ENCODE assay signal across 14 cellular contexts in genomic region chr1:19071674-19072281, GRCh38.
DNase-seq lines count a peak whose midpoint lies in the region; ATAC-seq, FAIRE-seq and TF ChIP-seq lines count a peak whose summit lies in the region.
"Had no signal": no experiment of that assay in that cellular context is flagged by ENCODE, and none has a peak within 500 bp of the region (broad histone marks: within the 10 kb centered on the region; RNA-seq: fewer than 3 reads in every experiment).

No MANE protein-coding gene starts in this region.

- DNase-seq in A673 (ENCODE audit: low spot score) (no peak), K562 (ENCODE audit: extremely low read depth in 1 of 4, low spot score in 3 of 4) (no peak), neural progenitor cell (ENCODE audit: low spot score) (no peak), mesendoderm (no peak), T-helper 2 cell (no peak), Kasumi-1 (lab: John Stamatoyannopoulos, UW) (no peak)
- DNase-seq: AML-193, IMR-90, NCI-H1417, NCI-H1930, NCI-H2171 treated with DMSO at 0.1 percent for 48 hours, NCI-H510A had no signal

- no peaks in the 10 kb centered on the region for H3K27me3 ChIP-seq in A673 (replicated peaks; ENCODE audit: insufficient read depth, low read depth, low read length, poor library complexity)
- peaks cover 9 to 36% of the 10 kb centered on the region in 2 experiments; a peak in 4 of 5 replicates for H3K27me3 ChIP-seq in K562 (ENCODE audit: control insufficient read depth in 2 of 2, insufficient read depth in 2 of 2, low read length in 2 of 2)
- H3K27me3 ChIP-seq in neural progenitor cell = no peaks in the 10 kb centered on the region
- H3K27me3 ChIP-seq in mesendoderm (ENCODE audit: insufficient read depth, low read length, poor library complexity) = no peaks in the 10 kb centered on the region

- H3K36me3 Mint-ChIP-seq in neural progenitor cell = peaks cover 18% of the 10 kb centered on the region

- intact Hi-C loops in A673 (cut with micrococcal nuclease; ENCODE audit: unreplicated experiment) (no loop called here), K562 (cut with micrococcal nuclease) (no loop called here)

- H3K9me3 Mint-ChIP-seq in neural progenitor cell = no peaks in the 10 kb centered on the region

- no peak for TF ChIP-seq CTCF in A673 (conservative IDR thresholded peaks at IDR 0.05; ENCODE audit: low read depth, low read length)
- no peak for TF ChIP-seq CTCF in K562 (IDR thresholded peaks at IDR 0.05 in 2 of 3, conservative IDR thresholded peaks at IDR 0.05 in 1 of 3; ENCODE audit: insufficient read depth in 2 of 3, low read depth in 1 of 3, low read length in 3 of 3)
- TF ChIP-seq CTCF in neural progenitor cell (IDR thresholded peaks at IDR 0.05) = no peak

- ATAC-seq in K562 = no peak; the same call in 2 of the 3 replicates

- H3K9me1 ChIP-seq in K562 (ENCODE audit: control insufficient read depth, insufficient read depth, low read length) = no peaks in the 10 kb centered on the region

- CTCF ChIA-PET in A673 (lab: Charles Lee) = interaction anchor here (1.6 kb wide), 1 partner anchor 165 kb away, joined by 7 read pairs; no protein-coding TSS in a partner anchor
- CTCF ChIA-PET in K562 (lab: Yijun Ruan, JAX; ENCODE audit: low intra/inter-chr PET ratio) = no interaction called here

- no peaks in the 10 kb centered on the region for H3K79me2 ChIP-seq in K562 (ENCODE audit: control insufficient read depth, insufficient read depth, low read length)
- H3K79me2 ChIP-seq in neural progenitor cell (ENCODE audit: low read depth) = no peaks in the 10 kb centered on the region
- no peaks in the 10 kb centered on the region for H3K79me2 ChIP-seq in mesendoderm (ENCODE audit: control insufficient read depth, insufficient read depth, low read length)

- FAIRE-seq in K562 (lab: Jason Lieb, UNC) = peak; percentile 46
- FAIRE-seq: H1 had no signal

- no peak overlapping the region for H2BK15ac ChIP-seq in mesendoderm (replicated peaks; ENCODE audit: low read depth)

- H3K18ac ChIP-seq in mesendoderm (ENCODE audit: low read length) = no peak overlapping the region

- peaks cover 4% of the 10 kb centered on the region for H3F3A ChIP-seq in neural progenitor cell (ENCODE audit: low read depth)

- H3K4me1 ChIP-seq in A673 (ENCODE audit: insufficient read depth, low read length, poor library complexity, severe bottlenecking) (no peaks in the 10 kb centered on the region), K562 (replicated peaks in 1 of 2; ENCODE audit: control insufficient read depth in 2 of 2, insufficient read depth in 2 of 2, low read length in 2 of 2) (peaks cover 0 to 22% of the 10 kb centered on the region in 2 experiments; a peak in 3 of 5 replicates), neural progenitor cell (peaks cover 8% of the 10 kb centered on the region), mesendoderm (ENCODE audit: control insufficient read depth, low read depth, low read length) (peaks cover 7% of the 10 kb centered on the region)

- BruUV-seq in A673 (replicated peaks; lab: Mats Ljungman, UMichigan) (no TSS peak), K562 (replicated peaks; lab: Mats Ljungman, UMichigan) (no TSS peak)

- no peak overlapping the region for H3K4me3 ChIP-seq in A673 (ENCODE audit: low read depth, low read length, poor library complexity, severe bottlenecking)
- no peak overlapping the region for H3K4me3 ChIP-seq in K562
- H3K4me3 ChIP-seq in neural progenitor cell = no peak overlapping the region
- no peak overlapping the region for H3K4me3 ChIP-seq in mesendoderm (ENCODE audit: low read length)

- TF ChIP-seq POLR2A in GM19193 (IDR thresholded peaks at IDR 0.05; ENCODE audit: extremely low read depth, insufficient read depth, insufficient read length) = peak; percentile 23
- no peak for TF ChIP-seq POLR2A in K562 (conservative IDR thresholded peaks at IDR 0.05)

- H3K27me3 Mint-ChIP-seq in neural progenitor cell (ENCODE audit: insufficient read depth, low read depth) = peaks cover 4% of the 10 kb centered on the region

- H3K4ac ChIP-seq in mesendoderm (ENCODE audit: low read depth, low read length) = no peak overlapping the region

- H3K4me1 Mint-ChIP-seq in neural progenitor cell = peaks cover 12% of the 10 kb centered on the region

- H3K9me3 ChIP-seq in A673 (ENCODE audit: low read depth, low read length, poor library complexity, severe bottlenecking) (no peaks in the 10 kb centered on the region), K562 (replicated peaks; ENCODE audit: control insufficient read depth, insufficient read depth, low read depth, low read length) (no peaks in the 10 kb centered on the region), neural progenitor cell (ENCODE audit: low read depth) (no peaks in the 10 kb centered on the region)

- H3K27ac ChIP-seq in A673 (ENCODE audit: low read depth, low read length, poor library complexity, severe bottlenecking) (peak overlapping the region; percentile 23), K562 (ENCODE audit: extremely low read depth, low read depth, low read length) (no peak overlapping the region), neural progenitor cell (no peak overlapping the region), mesendoderm (ENCODE audit: low read depth, low read length) (no peak overlapping the region)

- WGBS in K562 (ENCODE audit: insufficient coverage, low coverage, missing lambda C conversion rate) = 61% methylated on average over 15 of the region's 15 CpGs
- WGBS in mesendoderm (ENCODE audit: extremely low coverage, insufficient coverage, low lambda C conversion rate) = no CpG with 5 or more reads among the region's 15 CpGs

- H3K9ac ChIP-seq in K562 (ENCODE audit: insufficient read depth in 1 of 2, low read depth in 2 of 2, low read length in 2 of 2) (no peak overlapping the region), neural progenitor cell (no peak overlapping the region), mesendoderm (ENCODE audit: low read length) (no peak overlapping the region)

- H2BK120ac ChIP-seq in mesendoderm (ENCODE audit: low read depth, low read length) = no peak overlapping the region

- no peak overlapping the region for H3K23ac ChIP-seq in mesendoderm (ENCODE audit: low read length)

- no peak overlapping the region for H2BK5ac ChIP-seq in mesendoderm (ENCODE audit: low read length)

- no peak overlapping the region for H3K56ac ChIP-seq in mesendoderm (ENCODE audit: low read length)

- TF ChIP-seq RAD21 in K562 (CRISPR knock-in tag; conservative IDR thresholded peaks at IDR 0.05 in 1 of 2, IDR thresholded peaks at IDR 0.05 in 1 of 2) = no peak

- peaks cover 41% of the 10 kb centered on the region for H3K36me3 ChIP-seq in A673 (ENCODE audit: insufficient read depth, low read length, poor library complexity, severe bottlenecking)
- peaks cover 43% of the 10 kb centered on the region; the same call in 2 of the 3 replicates for H3K36me3 ChIP-seq in K562 (ENCODE audit: control insufficient read depth, insufficient read depth, low read length)
- H3K36me3 ChIP-seq in neural progenitor cell = no peaks in the 10 kb centered on the region
- peaks cover 17% of the 10 kb centered on the region for H3K36me3 ChIP-seq in mesendoderm (ENCODE audit: control insufficient read depth, insufficient read depth, low read length)

- no peaks in the 10 kb centered on the region for H3K79me1 ChIP-seq in mesendoderm (ENCODE audit: low read length)

- in situ Hi-C loops in K562 (cut with MboI) = no loop called here

- H3K4me2 ChIP-seq in K562 (ENCODE audit: insufficient read depth, low read length) = no peak overlapping the region
- H3K4me2 ChIP-seq in neural progenitor cell = no peak overlapping the region
- H3K4me2 ChIP-seq in mesendoderm (ENCODE audit: low read length) = no peak overlapping the region

- H4K20me1 ChIP-seq in K562 (replicated peaks; ENCODE audit: control insufficient read depth, insufficient read depth, low read length) (peaks cover 22% of the 10 kb centered on the region; the same call in 1 of the 2 replicates), neural progenitor cell (ENCODE audit: low read depth) (no peaks in the 10 kb centered on the region)

- no peak overlapping the region for H4K5ac ChIP-seq in mesendoderm (ENCODE audit: low read length)

- H2AFZ ChIP-seq in K562 (ENCODE audit: low read depth, low read length) = no peak overlapping the region
- H2AFZ ChIP-seq in neural progenitor cell (replicated peaks) = no peak overlapping the region

- TF ChIP-seq EP300 in K562 (IDR thresholded peaks at IDR 0.05; ENCODE audit: low read length) = no peak

- no peak overlapping the region for H4K8ac ChIP-seq in mesendoderm (ENCODE audit: low read depth, low read length)

- H3K4me3 Mint-ChIP-seq in neural progenitor cell = no peak overlapping the region

- POLR2A ChIA-PET in A673 (lab: Charles Lee; ENCODE audit: low non-redundant PET) = no interaction called here
- POLR2A ChIA-PET in K562 (lab: Yijun Ruan, JAX) = interaction anchor here (0.6 to 4.2 kb wide), 7 partner anchors 9 to 283 kb away, joined by 3 to 29 read pairs (median 5); no protein-coding TSS in a partner anchor

- H2AK5ac ChIP-seq in mesendoderm (ENCODE audit: low read length) = no peak overlapping the region

- H3K27ac Mint-ChIP-seq in neural progenitor cell = peak overlapping the region; percentile 54

TF ChIP-seq in K562, 482 proteins besides CTCF, POLR2A, EP300 and RAD21:
- TF ChIP-seq ZNF57 (CRISPR knock-in tag; IDR thresholded peaks at IDR 0.05) = no peak
- no peak for TF ChIP-seq SREBF2 (CRISPR knock-in tag; IDR thresholded peaks at IDR 0.05)
- TF ChIP-seq SIRT6 (IDR thresholded peaks at IDR 0.05; ENCODE audit: low read depth, low read length) = peak; percentile 44
